25 cellular contexts compared by ENCODE assay signal in the genomic region with DNA sequence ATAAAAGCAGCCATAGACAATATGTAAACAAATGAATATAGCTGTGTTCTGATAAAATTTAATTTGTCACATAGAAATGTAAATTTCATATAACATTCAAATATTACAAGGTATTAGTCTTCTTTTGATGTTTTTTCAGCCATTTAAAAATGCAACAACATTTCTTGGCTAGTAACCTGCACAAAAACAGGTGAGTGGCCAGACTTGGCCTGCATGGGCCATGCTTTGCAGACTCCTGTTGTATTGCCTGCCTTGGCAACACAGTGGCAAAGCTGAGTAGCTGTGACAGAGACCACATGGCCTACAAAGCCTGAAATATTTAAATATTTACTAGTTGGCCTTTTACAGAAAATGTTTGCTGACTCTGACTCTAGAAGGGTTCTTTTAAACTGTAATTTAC. TPM values are rescaled to one million over a fixed set of nuclear protein-coding genes. Genes with fewer than 3 reads are reported as not detected.
DNase-seq lines count a peak whose midpoint lies in the region; ATAC-seq and TF ChIP-seq lines count a peak whose summit lies in the region.
"Had no signal": no experiment of that assay in that cellular context is flagged by ENCODE, and none has a peak within 500 bp of the region (broad histone marks: within the 10 kb centered on the region; RNA-seq: fewer than 3 reads in every experiment).

No MANE protein-coding gene starts in this region.

- TF ChIP-seq POLR2A in esophagus muscularis mucosa (IDR thresholded peaks at IDR 0.05; ENCODE audit: low read depth): no peak

- H3K36me3 ChIP-seq in esophagus muscularis mucosa: no peaks in the 10 kb centered on the region
- H3K36me3 ChIP-seq: BE2C, BLaER1 had no signal

- no peak for TF ChIP-seq EP300 in esophagus muscularis mucosa (IDR thresholded peaks at IDR 0.05)

- H3K27me3 ChIP-seq in esophagus muscularis mucosa: peaks cover 0 to 27% (median 0%) of the 10 kb centered on the region in 4 donors
- H3K27me3 ChIP-seq: BE2C, BLaER1 had no signal

- H3K4me3 ChIP-seq in esophagus muscularis mucosa: no peak overlapping the region
- H3K4me3 ChIP-seq: BLaER1, GM12878 had no signal

- DNase-seq in activated CD4-positive, alpha-beta T cell treated with anti-CD3 and anti-CD28 coated beads, Interleukin-2, amount 10 ng/mL, durations not matched to agents 24 days and 14 days: peak; percentile 27
- DNase-seq in activated CD4-positive, alpha-beta T cell treated with anti-CD3 and anti-CD28 coated beads for 4 hours: no peak
- peak; percentile 3 for DNase-seq in NCI-H526 treated with DMSO at 0.1 percent for 48 hours (lab: John Stamatoyannopoulos, UW)
- DNase-seq in esophagus muscularis mucosa (ENCODE audit: extremely low spot score): no peak
- DNase-seq: 8988T; ACHN; BE2C; C1 segment of cervical spinal cord; CD4-positive, alpha-beta memory T cell; CD4-positive, CD25-positive, alpha-beta regulatory T cell; CD8-positive, alpha-beta memory T cell; COR-L47; DMS 273 treated with DMSO at 0.1 percent for 48 hours; DMS153; DMS53; DMS79; DND-41; EL; GDM1 had no signal

- no peaks in the 10 kb centered on the region for H3K9me3 Mint-ChIP-seq in activated CD4-positive, alpha-beta T cell treated with anti-CD3 and anti-CD28 coated beads, Interleukin-2, amount 10 ng/mL, durations not matched to agents 24 days and 14 days
- H3K9me3 Mint-ChIP-seq: CD4-positive, alpha-beta memory T cell had no signal

- ATAC-seq in SK-N-SH treated with all-trans-retinoic acid at 6 μM for 48 hours: peak; percentile 20; the same call in 1 of the 3 replicates
- no peak for ATAC-seq in GM21526 (IDR thresholded peaks at IDR 0.05; ENCODE audit: low FRiP score, unreplicated experiment)
- ATAC-seq: GM12878 had no signal

- H3K27ac ChIP-seq in esophagus muscularis mucosa (replicated peaks in 1 of 4): no peak overlapping the region
- H3K27ac ChIP-seq: BLaER1 had no signal

- no peaks in the 10 kb centered on the region for H3K9me3 ChIP-seq in esophagus muscularis mucosa
- H3K9me3 ChIP-seq: BE2C had no signal

- peaks cover 0 to 4% (median 0%) of the 10 kb centered on the region in 4 donors for H3K4me1 ChIP-seq in esophagus muscularis mucosa
- H3K4me1 ChIP-seq: BLaER1 had no signal

- no peak overlapping the region for H3K4me3 Mint-ChIP-seq in activated CD4-positive, alpha-beta T cell treated with anti-CD3 and anti-CD28 coated beads, Interleukin-2, amount 10 ng/mL, durations not matched to agents 24 days and 14 days
- H3K4me3 Mint-ChIP-seq: CD14-positive monocyte; CD4-positive, alpha-beta memory T cell; CD4-positive, CD25-positive, alpha-beta regulatory T cell; CD8-positive, alpha-beta memory T cell had no signal

- H3K27me3 Mint-ChIP-seq in activated CD4-positive, alpha-beta T cell treated with anti-CD3 and anti-CD28 coated beads, Interleukin-2, amount 10 ng/mL, durations not matched to agents 24 days and 14 days: peaks cover 26% of the 10 kb centered on the region

- no peaks in the 10 kb centered on the region for H3K36me3 Mint-ChIP-seq in activated CD4-positive, alpha-beta T cell treated with anti-CD3 and anti-CD28 coated beads, Interleukin-2, amount 10 ng/mL, durations not matched to agents 24 days and 14 days (ENCODE audit: low read depth)
- H3K36me3 Mint-ChIP-seq: CD14-positive monocyte; CD4-positive, alpha-beta memory T cell; CD4-positive, CD25-positive, alpha-beta regulatory T cell; CD8-positive, alpha-beta memory T cell had no signal

- H3K27ac Mint-ChIP-seq in activated CD4-positive, alpha-beta T cell treated with anti-CD3 and anti-CD28 coated beads, Interleukin-2, amount 10 ng/mL, durations not matched to agents 24 days and 14 days: no peak overlapping the region
- H3K27ac Mint-ChIP-seq: CD14-positive monocyte; CD4-positive, alpha-beta memory T cell; CD4-positive, CD25-positive, alpha-beta regulatory T cell; CD8-positive, alpha-beta memory T cell had no signal

- H3K4me1 Mint-ChIP-seq in activated CD4-positive, alpha-beta T cell treated with anti-CD3 and anti-CD28 coated beads, Interleukin-2, amount 10 ng/mL, durations not matched to agents 24 days and 14 days: no peaks in the 10 kb centered on the region
- H3K4me1 Mint-ChIP-seq: CD14-positive monocyte; CD4-positive, alpha-beta memory T cell; CD4-positive, CD25-positive, alpha-beta regulatory T cell; CD8-positive, alpha-beta memory T cell had no signal

- intact Hi-C loops in activated CD4-positive, alpha-beta T cell treated with anti-CD3 and anti-CD28 coated beads, Interleukin-2, amount 10 ng/mL, durations not matched to agents 24 days and 14 days (cut with micrococcal nuclease): no loop called here
- intact Hi-C loops in esophagus muscularis mucosa (cut with DNase I): no loop called here

- TF ChIP-seq CTCF in esophagus muscularis mucosa (IDR thresholded peaks at IDR 0.05): no peak

TF ChIP-seq in SK-N-SH treated with all-trans-retinoic acid at 6 μM for 48 hours, 23 proteins besides CTCF, POLR2A, EP300 and RAD21:
- TF ChIP-seq, protein P1, sequence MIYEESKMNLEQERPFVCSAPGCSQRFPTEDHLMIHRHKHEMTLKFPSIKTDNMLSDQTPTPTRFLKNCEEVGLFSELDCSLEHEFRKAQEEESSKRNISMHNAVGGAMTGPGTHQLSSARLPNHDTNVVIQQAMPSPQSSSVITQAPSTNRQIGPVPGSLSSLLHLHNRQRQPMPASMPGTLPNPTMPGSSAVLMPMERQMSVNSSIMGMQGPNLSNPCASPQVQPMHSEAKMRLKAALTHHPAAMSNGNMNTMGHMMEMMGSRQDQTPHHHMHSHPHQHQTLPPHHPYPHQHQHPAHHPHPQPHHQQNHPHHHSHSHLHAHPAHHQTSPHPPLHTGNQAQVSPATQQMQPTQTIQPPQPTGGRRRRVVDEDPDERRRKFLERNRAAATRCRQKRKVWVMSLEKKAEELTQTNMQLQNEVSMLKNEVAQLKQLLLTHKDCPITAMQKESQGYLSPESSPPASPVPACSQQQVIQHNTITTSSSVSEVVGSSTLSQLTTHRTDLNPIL (CRISPR knock-in tag; IDR thresholded peaks at IDR 0.05; ENCODE audit: low read depth): no peak
- no peak for TF ChIP-seq ZFP30 (CRISPR knock-in tag; IDR thresholded peaks at IDR 0.05)
- TF ChIP-seq GLIS3 (CRISPR knock-in tag; IDR thresholded peaks at IDR 0.05): no peak
- TF ChIP-seq ISL1 (CRISPR knock-in tag; IDR thresholded peaks at IDR 0.05): no peak
- no peak for TF ChIP-seq ZNF8 (CRISPR knock-in tag; IDR thresholded peaks at IDR 0.05)
- TF ChIP-seq BACH2 (CRISPR knock-in tag; IDR thresholded peaks at IDR 0.05; ENCODE audit: borderline replicate concordance): no peak
- TF ChIP-seq OSR1 (CRISPR knock-in tag; IDR thresholded peaks at IDR 0.05): no peak
- no peak for TF ChIP-seq CSDC2 (CRISPR knock-in tag; IDR thresholded peaks at IDR 0.05)
- TF ChIP-seq ARNTL (CRISPR knock-in tag; IDR thresholded peaks at IDR 0.05; ENCODE audit: borderline replicate concordance, low read depth): no peak
- TF ChIP-seq, protein P2, sequence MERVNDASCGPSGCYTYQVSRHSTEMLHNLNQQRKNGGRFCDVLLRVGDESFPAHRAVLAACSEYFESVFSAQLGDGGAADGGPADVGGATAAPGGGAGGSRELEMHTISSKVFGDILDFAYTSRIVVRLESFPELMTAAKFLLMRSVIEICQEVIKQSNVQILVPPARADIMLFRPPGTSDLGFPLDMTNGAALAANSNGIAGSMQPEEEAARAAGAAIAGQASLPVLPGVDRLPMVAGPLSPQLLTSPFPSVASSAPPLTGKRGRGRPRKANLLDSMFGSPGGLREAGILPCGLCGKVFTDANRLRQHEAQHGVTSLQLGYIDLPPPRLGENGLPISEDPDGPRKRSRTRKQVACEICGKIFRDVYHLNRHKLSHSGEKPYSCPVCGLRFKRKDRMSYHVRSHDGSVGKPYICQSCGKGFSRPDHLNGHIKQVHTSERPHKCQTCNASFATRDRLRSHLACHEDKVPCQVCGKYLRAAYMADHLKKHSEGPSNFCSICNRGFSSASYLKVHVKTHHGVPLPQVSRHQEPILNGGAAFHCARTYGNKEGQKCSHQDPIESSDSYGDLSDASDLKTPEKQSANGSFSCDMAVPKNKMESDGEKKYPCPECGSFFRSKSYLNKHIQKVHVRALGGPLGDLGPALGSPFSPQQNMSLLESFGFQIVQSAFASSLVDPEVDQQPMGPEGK (CRISPR knock-in tag; IDR thresholded peaks at IDR 0.05; ENCODE audit: borderline replicate concordance): no peak
- TF ChIP-seq, protein P3, sequence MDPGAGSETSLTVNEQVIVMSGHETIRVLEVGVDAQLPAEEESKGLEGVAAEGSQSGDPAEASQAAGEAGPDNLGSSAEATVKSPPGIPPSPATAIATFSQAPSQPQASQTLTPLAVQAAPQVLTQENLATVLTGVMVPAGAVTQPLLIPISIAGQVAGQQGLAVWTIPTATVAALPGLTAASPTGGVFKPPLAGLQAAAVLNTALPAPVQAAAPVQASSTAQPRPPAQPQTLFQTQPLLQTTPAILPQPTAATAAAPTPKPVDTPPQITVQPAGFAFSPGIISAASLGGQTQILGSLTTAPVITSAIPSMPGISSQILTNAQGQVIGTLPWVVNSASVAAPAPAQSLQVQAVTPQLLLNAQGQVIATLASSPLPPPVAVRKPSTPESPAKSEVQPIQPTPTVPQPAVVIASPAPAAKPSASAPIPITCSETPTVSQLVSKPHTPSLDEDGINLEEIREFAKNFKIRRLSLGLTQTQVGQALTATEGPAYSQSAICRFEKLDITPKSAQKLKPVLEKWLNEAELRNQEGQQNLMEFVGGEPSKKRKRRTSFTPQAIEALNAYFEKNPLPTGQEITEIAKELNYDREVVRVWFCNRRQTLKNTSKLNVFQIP (CRISPR knock-in tag; IDR thresholded peaks at IDR 0.05; ENCODE audit: borderline replicate concordance, low read depth): no peak

RNA-seq across cellular contexts. Expression of a gene that starts 13.5 kb away (rescaled TPM):
- total RNA-seq in activated CD4-positive, alpha-beta T cell treated with anti-CD3 and anti-CD28 coated beads, Interleukin-2, amount 10 ng/mL, durations not matched to agents 24 days and 14 days: 0.09 and 0.24 TPM in 2 replicates
- under 1 TPM in 1 of 4 donors, not detected in 3; 0.83 TPM for total RNA-seq in esophagus muscularis mucosa
- total RNA-seq: CD4-positive, alpha-beta memory T cell; CD8-positive, alpha-beta memory T cell; G401; GM12878 had no signal

Comparison
In these comparisons a context has a peak if more than half of its experiments do, and no peak if none do; other contexts are left out.
1. DNase-seq: peak in activated CD4-positive, alpha-beta T cell treated with anti-CD3 and anti-CD28 coated beads, Interleukin-2, amount 10 ng/mL, durations not matched to agents 24 days and 14 days (single experiment) and NCI-H526 treated with DMSO at 0.1 percent for 48 hours (single experiment); none in activated CD4-positive, alpha-beta T cell treated with anti-CD3 and anti-CD28 coated beads for 4 hours (0 of 2) and esophagus muscularis mucosa (single experiment).